In genomic region chr11:10650166-10650565, GRCh38 we compare ENCODE assay signal across 22 cellular contexts.
"Had no signal": no experiment of that assay in that cellular context is flagged by ENCODE, and none has a peak within 500 bp of the region (broad histone marks: within the 10 kb centered on the region; RNA-seq: fewer than 3 reads in every experiment).

No MANE protein-coding gene starts in this region.

- H3K9me3 Mint-ChIP-seq: activated naive CD4-positive, alpha-beta T cell treated with anti-CD3 and anti-CD28 coated beads, Interleukin-2, amount 50 U/mL, for 24 hours; activated naive CD8-positive, alpha-beta T cell treated with anti-CD3 and anti-CD28 coated beads, Interleukin-2, amount 50 U/mL, for 24 hours; central memory CD8-positive, alpha-beta T cell; neural crest cell had no signal

- H3K36me3 Mint-ChIP-seq: activated naive CD4-positive, alpha-beta T cell treated with anti-CD3 and anti-CD28 coated beads, Interleukin-2, amount 50 U/mL, for 24 hours had no signal

- H3K27ac Mint-ChIP-seq: activated naive CD4-positive, alpha-beta T cell treated with anti-CD3 and anti-CD28 coated beads, Interleukin-2, amount 50 U/mL, for 24 hours; activated naive CD8-positive, alpha-beta T cell treated with anti-CD3 and anti-CD28 coated beads, Interleukin-2, amount 50 U/mL, for 24 hours had no signal

- H3K27me3 Mint-ChIP-seq: activated naive CD4-positive, alpha-beta T cell treated with anti-CD3 and anti-CD28 coated beads, Interleukin-2, amount 50 U/mL, for 24 hours; central memory CD8-positive, alpha-beta T cell had no signal

- H3K36me3 ChIP-seq: gastrocnemius medialis, pancreas, prostate gland, upper lobe of right lung had no signal

- H3K4me3 ChIP-seq: gastrocnemius medialis, pancreas, prostate gland, upper lobe of right lung had no signal

- H3K27ac ChIP-seq: epithelial cell of prostate, pancreas, prostate gland, upper lobe of right lung had no signal

- DNase-seq: activated CD4-positive, alpha-beta T cell treated with anti-CD3 and anti-CD28 coated beads for 4 hours; activated CD4-positive, alpha-beta T cell treated with anti-CD3 and anti-CD28 coated beads, Interleukin-2, amount 50 U/mL, for 4 hours; activated CD8-positive, alpha-beta memory T cell treated with anti-CD3 and anti-CD28 coated beads for 24 hours; activated gamma-delta T cell treated with Interleukin-2 at 50 U/mL for 16 hours; activated naive CD8-positive, alpha-beta T cell treated with anti-CD3 and anti-CD28 coated beads, Interleukin-2, amount 50 U/mL, for 24 hours; dermis blood vessel endothelial cell; effector CD8-positive, alpha-beta T cell; gastrocnemius medialis; hippocampal formation; left cardiac atrium; left ventricle myocardium superior; pancreas; stimulated activated CD4-positive, alpha-beta T cell treated with anti-CD3 and anti-CD28 coated beads, Interleukin-15, amount 100 ng/mL, for 24 hours; stimulated activated CD4-positive, alpha-beta T cell treated with anti-CD3 and anti-CD28 coated beads, Interleukin-2, amount 100 ng/mL, for 24 hours; stimulated activated naive CD4-positive, alpha-beta T cell treated with Interleukin-2 at 50 U/mL for 16 hours; T-helper 1 cell had no signal

- H3K4me3 Mint-ChIP-seq: activated naive CD4-positive, alpha-beta T cell treated with anti-CD3 and anti-CD28 coated beads, Interleukin-2, amount 50 U/mL, for 24 hours; activated naive CD8-positive, alpha-beta T cell treated with anti-CD3 and anti-CD28 coated beads, Interleukin-2, amount 50 U/mL, for 24 hours; central memory CD8-positive, alpha-beta T cell; neural crest cell had no signal

- H3K4me1 ChIP-seq: pancreas, prostate gland had no signal

- H3K4me1 Mint-ChIP-seq: activated naive CD4-positive, alpha-beta T cell treated with anti-CD3 and anti-CD28 coated beads, Interleukin-2, amount 50 U/mL, for 24 hours had no signal

- ATAC-seq: activated naive CD8-positive, alpha-beta T cell treated with anti-CD3 and anti-CD28 coated beads, Interleukin-2, amount 50 U/mL, for 24 hours; gastrocnemius medialis; left cardiac atrium; left ventricle myocardium superior; pancreas; upper lobe of right lung had no signal

- H3K27me3 ChIP-seq: gastrocnemius medialis, pancreas, upper lobe of right lung had no signal

- H3K9me3 ChIP-seq: gastrocnemius medialis, pancreas, prostate gland, upper lobe of right lung had no signal
